Comparison of ENCODE assay signal across 3 cellular contexts in the genomic region with DNA sequence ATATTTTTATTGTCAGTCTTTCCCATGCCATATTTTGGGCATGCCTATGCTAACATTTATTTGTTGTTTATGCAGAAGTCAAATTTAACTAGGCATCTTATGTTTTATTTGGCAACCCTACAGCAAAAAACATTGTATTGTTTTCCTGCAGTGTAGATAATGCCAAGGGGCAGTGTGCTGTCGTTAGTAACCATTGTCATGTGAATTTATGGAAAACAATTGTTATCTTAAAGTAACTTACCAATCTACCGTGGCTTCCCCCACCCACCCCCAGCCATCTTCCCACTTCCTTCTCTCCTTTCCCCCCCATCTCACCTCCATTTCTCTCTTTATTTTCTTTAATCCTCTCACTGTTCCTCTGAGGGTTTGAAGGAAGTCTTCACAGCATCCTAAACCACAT.
TF ChIP-seq lines count a peak whose summit lies in the region.

No MANE protein-coding gene starts in this region.

TF ChIP-seq in GM23338, 12 proteins besides CTCF, POLR2A, EP300 and RAD21:
- TF ChIP-seq JUNB (IDR thresholded peaks at IDR 0.05; ENCODE audit: unreplicated experiment), result no peak
- TF ChIP-seq NANOG (IDR thresholded peaks at IDR 0.05; ENCODE audit: borderline replicate concordance), result peak; percentile 21; the same call in 1 of the 2 replicates

TF ChIP-seq in WTC11, 78 proteins besides CTCF, POLR2A, EP300 and RAD21 (continues in another document):
- no peak for TF ChIP-seq FOXJ3 (CRISPR knock-in tag; IDR thresholded peaks at IDR 0.05; ENCODE audit: borderline replicate concordance)
- TF ChIP-seq, protein P1, sequence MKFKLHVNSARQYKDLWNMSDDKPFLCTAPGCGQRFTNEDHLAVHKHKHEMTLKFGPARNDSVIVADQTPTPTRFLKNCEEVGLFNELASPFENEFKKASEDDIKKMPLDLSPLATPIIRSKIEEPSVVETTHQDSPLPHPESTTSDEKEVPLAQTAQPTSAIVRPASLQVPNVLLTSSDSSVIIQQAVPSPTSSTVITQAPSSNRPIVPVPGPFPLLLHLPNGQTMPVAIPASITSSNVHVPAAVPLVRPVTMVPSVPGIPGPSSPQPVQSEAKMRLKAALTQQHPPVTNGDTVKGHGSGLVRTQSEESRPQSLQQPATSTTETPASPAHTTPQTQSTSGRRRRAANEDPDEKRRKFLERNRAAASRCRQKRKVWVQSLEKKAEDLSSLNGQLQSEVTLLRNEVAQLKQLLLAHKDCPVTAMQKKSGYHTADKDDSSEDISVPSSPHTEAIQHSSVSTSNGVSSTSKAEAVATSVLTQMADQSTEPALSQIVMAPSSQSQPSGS (CRISPR knock-in tag; IDR thresholded peaks at IDR 0.05; ENCODE audit: borderline replicate concordance, low read depth), result no peak
- TF ChIP-seq, protein P2, sequence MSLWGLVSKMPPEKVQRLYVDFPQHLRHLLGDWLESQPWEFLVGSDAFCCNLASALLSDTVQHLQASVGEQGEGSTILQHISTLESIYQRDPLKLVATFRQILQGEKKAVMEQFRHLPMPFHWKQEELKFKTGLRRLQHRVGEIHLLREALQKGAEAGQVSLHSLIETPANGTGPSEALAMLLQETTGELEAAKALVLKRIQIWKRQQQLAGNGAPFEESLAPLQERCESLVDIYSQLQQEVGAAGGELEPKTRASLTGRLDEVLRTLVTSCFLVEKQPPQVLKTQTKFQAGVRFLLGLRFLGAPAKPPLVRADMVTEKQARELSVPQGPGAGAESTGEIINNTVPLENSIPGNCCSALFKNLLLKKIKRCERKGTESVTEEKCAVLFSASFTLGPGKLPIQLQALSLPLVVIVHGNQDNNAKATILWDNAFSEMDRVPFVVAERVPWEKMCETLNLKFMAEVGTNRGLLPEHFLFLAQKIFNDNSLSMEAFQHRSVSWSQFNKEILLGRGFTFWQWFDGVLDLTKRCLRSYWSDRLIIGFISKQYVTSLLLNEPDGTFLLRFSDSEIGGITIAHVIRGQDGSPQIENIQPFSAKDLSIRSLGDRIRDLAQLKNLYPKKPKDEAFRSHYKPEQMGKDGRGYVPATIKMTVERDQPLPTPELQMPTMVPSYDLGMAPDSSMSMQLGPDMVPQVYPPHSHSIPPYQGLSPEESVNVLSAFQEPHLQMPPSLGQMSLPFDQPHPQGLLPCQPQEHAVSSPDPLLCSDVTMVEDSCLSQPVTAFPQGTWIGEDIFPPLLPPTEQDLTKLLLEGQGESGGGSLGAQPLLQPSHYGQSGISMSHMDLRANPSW (CRISPR knock-in tag; conservative IDR thresholded peaks at IDR 0.05; ENCODE audit: low read depth), result no peak
- TF ChIP-seq, protein P3, sequence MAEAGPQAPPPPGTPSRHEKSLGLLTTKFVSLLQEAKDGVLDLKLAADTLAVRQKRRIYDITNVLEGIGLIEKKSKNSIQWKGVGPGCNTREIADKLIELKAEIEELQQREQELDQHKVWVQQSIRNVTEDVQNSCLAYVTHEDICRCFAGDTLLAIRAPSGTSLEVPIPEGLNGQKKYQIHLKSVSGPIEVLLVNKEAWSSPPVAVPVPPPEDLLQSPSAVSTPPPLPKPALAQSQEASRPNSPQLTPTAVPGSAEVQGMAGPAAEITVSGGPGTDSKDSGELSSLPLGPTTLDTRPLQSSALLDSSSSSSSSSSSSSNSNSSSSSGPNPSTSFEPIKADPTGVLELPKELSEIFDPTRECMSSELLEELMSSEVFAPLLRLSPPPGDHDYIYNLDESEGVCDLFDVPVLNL (CRISPR knock-in tag; IDR thresholded peaks at IDR 0.05; ENCODE audit: borderline replicate concordance, low read depth), result no peak
- no peak for TF ChIP-seq GRHL2 (CRISPR knock-in tag; IDR thresholded peaks at IDR 0.05; ENCODE audit: insufficient replicate concordance, severe bottlenecking)
- no peak for TF ChIP-seq CREB1 (CRISPR knock-in tag; IDR thresholded peaks at IDR 0.05)
- TF ChIP-seq, protein P4, sequence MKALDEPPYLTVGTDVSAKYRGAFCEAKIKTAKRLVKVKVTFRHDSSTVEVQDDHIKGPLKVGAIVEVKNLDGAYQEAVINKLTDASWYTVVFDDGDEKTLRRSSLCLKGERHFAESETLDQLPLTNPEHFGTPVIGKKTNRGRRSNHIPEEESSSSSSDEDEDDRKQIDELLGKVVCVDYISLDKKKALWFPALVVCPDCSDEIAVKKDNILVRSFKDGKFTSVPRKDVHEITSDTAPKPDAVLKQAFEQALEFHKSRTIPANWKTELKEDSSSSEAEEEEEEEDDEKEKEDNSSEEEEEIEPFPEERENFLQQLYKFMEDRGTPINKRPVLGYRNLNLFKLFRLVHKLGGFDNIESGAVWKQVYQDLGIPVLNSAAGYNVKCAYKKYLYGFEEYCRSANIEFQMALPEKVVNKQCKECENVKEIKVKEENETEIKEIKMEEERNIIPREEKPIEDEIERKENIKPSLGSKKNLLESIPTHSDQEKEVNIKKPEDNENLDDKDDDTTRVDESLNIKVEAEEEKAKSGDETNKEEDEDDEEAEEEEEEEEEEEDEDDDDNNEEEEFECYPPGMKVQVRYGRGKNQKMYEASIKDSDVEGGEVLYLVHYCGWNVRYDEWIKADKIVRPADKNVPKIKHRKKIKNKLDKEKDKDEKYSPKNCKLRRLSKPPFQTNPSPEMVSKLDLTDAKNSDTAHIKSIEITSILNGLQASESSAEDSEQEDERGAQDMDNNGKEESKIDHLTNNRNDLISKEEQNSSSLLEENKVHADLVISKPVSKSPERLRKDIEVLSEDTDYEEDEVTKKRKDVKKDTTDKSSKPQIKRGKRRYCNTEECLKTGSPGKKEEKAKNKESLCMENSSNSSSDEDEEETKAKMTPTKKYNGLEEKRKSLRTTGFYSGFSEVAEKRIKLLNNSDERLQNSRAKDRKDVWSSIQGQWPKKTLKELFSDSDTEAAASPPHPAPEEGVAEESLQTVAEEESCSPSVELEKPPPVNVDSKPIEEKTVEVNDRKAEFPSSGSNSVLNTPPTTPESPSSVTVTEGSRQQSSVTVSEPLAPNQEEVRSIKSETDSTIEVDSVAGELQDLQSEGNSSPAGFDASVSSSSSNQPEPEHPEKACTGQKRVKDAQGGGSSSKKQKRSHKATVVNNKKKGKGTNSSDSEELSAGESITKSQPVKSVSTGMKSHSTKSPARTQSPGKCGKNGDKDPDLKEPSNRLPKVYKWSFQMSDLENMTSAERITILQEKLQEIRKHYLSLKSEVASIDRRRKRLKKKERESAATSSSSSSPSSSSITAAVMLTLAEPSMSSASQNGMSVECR (CRISPR knock-in tag; IDR thresholded peaks at IDR 0.05; ENCODE audit: borderline replicate concordance), result no peak
- no peak for TF ChIP-seq RELA (CRISPR knock-in tag; IDR thresholded peaks at IDR 0.05; ENCODE audit: borderline replicate concordance)
- no peak for TF ChIP-seq SP1 (CRISPR knock-in tag; conservative IDR thresholded peaks at IDR 0.05)
- no peak for TF ChIP-seq MYBL2 (CRISPR knock-in tag; IDR thresholded peaks at IDR 0.05)
- TF ChIP-seq ZNF219 (CRISPR knock-in tag; IDR thresholded peaks at IDR 0.05; ENCODE audit: borderline replicate concordance), result no peak
- TF ChIP-seq TEAD4 (CRISPR knock-in tag; IDR thresholded peaks at IDR 0.05), result no peak
- no peak for TF ChIP-seq CREM (CRISPR knock-in tag; IDR thresholded peaks at IDR 0.05)
- TF ChIP-seq NR3C1 (CRISPR knock-in tag; conservative IDR thresholded peaks at IDR 0.05; ENCODE audit: low read depth), result no peak

TF ChIP-seq in HepG2, 621 proteins besides CTCF, POLR2A, EP300 and RAD21:
- TF ChIP-seq, protein P5, sequence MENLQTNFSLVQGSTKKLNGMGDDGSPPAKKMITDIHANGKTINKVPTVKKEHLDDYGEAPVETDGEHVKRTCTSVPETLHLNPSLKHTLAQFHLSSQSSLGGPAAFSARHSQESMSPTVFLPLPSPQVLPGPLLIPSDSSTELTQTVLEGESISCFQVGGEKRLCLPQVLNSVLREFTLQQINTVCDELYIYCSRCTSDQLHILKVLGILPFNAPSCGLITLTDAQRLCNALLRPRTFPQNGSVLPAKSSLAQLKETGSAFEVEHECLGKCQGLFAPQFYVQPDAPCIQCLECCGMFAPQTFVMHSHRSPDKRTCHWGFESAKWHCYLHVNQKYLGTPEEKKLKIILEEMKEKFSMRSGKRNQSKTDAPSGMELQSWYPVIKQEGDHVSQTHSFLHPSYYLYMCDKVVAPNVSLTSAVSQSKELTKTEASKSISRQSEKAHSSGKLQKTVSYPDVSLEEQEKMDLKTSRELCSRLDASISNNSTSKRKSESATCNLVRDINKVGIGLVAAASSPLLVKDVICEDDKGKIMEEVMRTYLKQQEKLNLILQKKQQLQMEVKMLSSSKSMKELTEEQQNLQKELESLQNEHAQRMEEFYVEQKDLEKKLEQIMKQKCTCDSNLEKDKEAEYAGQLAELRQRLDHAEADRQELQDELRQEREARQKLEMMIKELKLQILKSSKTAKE (CRISPR knock-in tag; IDR thresholded peaks at IDR 0.05; ENCODE audit: borderline replicate concordance), result no peak
- no peak for TF ChIP-seq NR3C1 (CRISPR knock-in tag; IDR thresholded peaks at IDR 0.05)
- no peak for TF ChIP-seq KDM5A (IDR thresholded peaks at IDR 0.05; ENCODE audit: borderline replicate concordance, low read length)
- no peak for TF ChIP-seq POLR2AphosphoS5 (IDR thresholded peaks at IDR 0.05; ENCODE audit: low read depth, low read length)
- no peak for TF ChIP-seq STAT5B (CRISPR knock-in tag; IDR thresholded peaks at IDR 0.05)
- no peak for TF ChIP-seq ZFX (CRISPR knock-in tag; IDR thresholded peaks at IDR 0.05; ENCODE audit: low read depth)
- no peak for TF ChIP-seq NONO (IDR thresholded peaks at IDR 0.05)
- TF ChIP-seq NONO (CRISPR knock-in tag; conservative IDR thresholded peaks at IDR 0.05), result no peak
- no peak for TF ChIP-seq YEATS4 (CRISPR knock-in tag; IDR thresholded peaks at IDR 0.05; ENCODE audit: borderline replicate concordance)
